In genomic region chr11:112279901-112280267, GRCh38 we compare ENCODE assay signal across 8 cellular contexts. TPM values are rescaled to one million over a fixed set of nuclear protein-coding genes. Genes with fewer than 3 reads are reported as not detected.
A peak's percentile ranks its signal among the peaks of the same experiment; 100 is the strongest.
DNase-seq lines count a peak whose midpoint lies in the region; ATAC-seq and TF ChIP-seq lines count a peak whose summit lies in the region.

No MANE protein-coding gene starts in this region.

- H3K4me3 Mint-ChIP-seq in CD8-positive, alpha-beta memory T cell: peak overlapping the region; percentile 87 to 97 (median 95)
- peak overlapping the region; percentile 89 to 99 (median 98) for H3K4me3 Mint-ChIP-seq in IgD-negative memory B cell
- peak overlapping the region; percentile 71 for H3K4me3 Mint-ChIP-seq in progenitor cell of endocrine pancreas (ENCODE audit: low read depth)

- peak; percentile 63 to 84 (median 75) for DNase-seq in CD8-positive, alpha-beta memory T cell
- DNase-seq in GM20000 (ENCODE audit: low spot score) (peak; percentile 75), SK-N-MC (ENCODE audit: low read depth, low spot score) (no peak), heart left ventricle (peak; percentile 61 to 88 (median 68)), progenitor cell of endocrine pancreas (ENCODE audit: low spot score, unreplicated experiment) (peak; percentile 65)
- peak; percentile 78 for DNase-seq in activated naive CD4-positive, alpha-beta T cell treated with anti-CD3 and anti-CD28 coated beads, Interleukin-2, amount 50 U/mL, for 16 hours

- H3K27me3 Mint-ChIP-seq in CD8-positive, alpha-beta memory T cell: peaks cover 0 to 3% of the 10 kb centered on the region in 2 donors
- H3K27me3 Mint-ChIP-seq in IgD-negative memory B cell (no peaks in the 10 kb centered on the region), progenitor cell of endocrine pancreas (peaks cover 7% of the 10 kb centered on the region)

- intact Hi-C loops in heart left ventricle (cut with DNase I): loop anchor here (1.0 to 10.0 kb wide), 12 partner anchors 53 to 1005 kb away; partner anchors contain the start of genes DIXDC1 (in 1 of the 10) and PTS (in 1 of the 10)

- CTCF ChIA-PET in CD8-positive, alpha-beta memory T cell (lab: Charles Lee): interaction anchor here (0.6 to 12.4 kb wide), 31 partner anchors 9 to 1053 kb away, joined by 3 to 198 read pairs (median 6); partner anchors contain the start of genes PLET1, PTS and TTC12

- TF ChIP-seq POLR2A in heart left ventricle (IDR thresholded peaks at IDR 0.05): no peak

- 1 to 4% (median 2%) methylated on average over 10 to 15 of the region's 15 CpGs for WGBS in heart left ventricle, 4 donors
- under 1% methylated on average over 15 of the region's 15 CpGs for WGBS in urinary bladder

- no peaks in the 10 kb centered on the region for H3K36me3 ChIP-seq in CD8-positive, alpha-beta memory T cell (ENCODE audit: insufficient read depth, low read length)
- H3K36me3 ChIP-seq in SK-N-MC (ENCODE audit: insufficient read depth, low read length): no peaks in the 10 kb centered on the region
- H3K36me3 ChIP-seq in heart left ventricle: no peaks in the 10 kb centered on the region
- H3K36me3 ChIP-seq in urinary bladder (ENCODE audit: insufficient read depth): no peaks in the 10 kb centered on the region

- H3K9me3 ChIP-seq in CD8-positive, alpha-beta memory T cell (ENCODE audit: low read length): no peaks in the 10 kb centered on the region
- H3K9me3 ChIP-seq in SK-N-MC (ENCODE audit: low read depth, low read length): no peaks in the 10 kb centered on the region
- H3K9me3 ChIP-seq in heart left ventricle: no peaks in the 10 kb centered on the region

- peaks cover 12 to 17% (median 17%) of the 10 kb centered on the region in 3 donors for H3K4me1 Mint-ChIP-seq in CD8-positive, alpha-beta memory T cell
- H3K4me1 Mint-ChIP-seq in IgD-negative memory B cell (peaks cover 11 to 14% (median 13%) of the 10 kb centered on the region in 3 donors), progenitor cell of endocrine pancreas (ENCODE audit: low read depth) (peaks cover 3% of the 10 kb centered on the region)

- H3K9me3 Mint-ChIP-seq in CD8-positive, alpha-beta memory T cell: no peaks in the 10 kb centered on the region
- H3K9me3 Mint-ChIP-seq in IgD-negative memory B cell (no peaks in the 10 kb centered on the region), progenitor cell of endocrine pancreas (ENCODE audit: low read depth) (no peaks in the 10 kb centered on the region)

- POLR2A ChIA-PET in CD8-positive, alpha-beta memory T cell (lab: Charles Lee): interaction anchor here (0.7 to 1.2 kb wide), 4 partner anchors 53 to 348 kb away, joined by 3 to 5 read pairs (median 4); partner anchors contain the start of gene PTS

- peaks cover 3% of the 10 kb centered on the region for H3K4me1 ChIP-seq in CD8-positive, alpha-beta memory T cell (ENCODE audit: insufficient read depth, low read length)
- H3K4me1 ChIP-seq in heart left ventricle: peaks cover 0 to 8% (median 0%) of the 10 kb centered on the region in 12 donors
- no peaks in the 10 kb centered on the region for H3K4me1 ChIP-seq in urinary bladder (ENCODE audit: insufficient read depth)

- peak; percentile 16 to 85 (median 75) for ATAC-seq in heart left ventricle

- no peak overlapping the region for H3K9ac ChIP-seq in SK-N-MC (ENCODE audit: insufficient read length)

- peak overlapping the region in 5 of 8 donors; percentile 70 to 92 (median 82) for H3K27ac Mint-ChIP-seq in CD8-positive, alpha-beta memory T cell
- H3K27ac Mint-ChIP-seq in IgD-negative memory B cell (no peak overlapping the region), progenitor cell of endocrine pancreas (no peak overlapping the region)

- H3K36me3 Mint-ChIP-seq in CD8-positive, alpha-beta memory T cell: peaks cover 0 to 4% (median 2%) of the 10 kb centered on the region in 3 donors
- peaks cover 4% of the 10 kb centered on the region for H3K36me3 Mint-ChIP-seq in IgD-negative memory B cell
- H3K36me3 Mint-ChIP-seq in progenitor cell of endocrine pancreas (ENCODE audit: insufficient read depth): no peaks in the 10 kb centered on the region

- TF ChIP-seq CTCF in GM20000 (IDR thresholded peaks at IDR 0.05; ENCODE audit: extremely low read depth, missing control alignments) (peak; percentile 44), heart left ventricle (IDR thresholded peaks at IDR 0.05) (peak; percentile 76 to 91 (median 84)), progenitor cell of endocrine pancreas (IDR thresholded peaks at IDR 0.05; ENCODE audit: unreplicated experiment) (peak; percentile 78)

- H3K27ac ChIP-seq in CD8-positive, alpha-beta memory T cell (ENCODE audit: low read depth, low read length): no peak overlapping the region
- no peak overlapping the region for H3K27ac ChIP-seq in SK-N-MC
- H3K27ac ChIP-seq in heart left ventricle: peak overlapping the region in 6 of 12 donors; percentile 12 to 51 (median 30)
- H3K27ac ChIP-seq in urinary bladder (ENCODE audit: low read depth): no peak overlapping the region

- no peaks in the 10 kb centered on the region for H3K27me3 ChIP-seq in CD8-positive, alpha-beta memory T cell (ENCODE audit: insufficient read depth, low read length, poor library complexity, severe bottlenecking)
- no peaks in the 10 kb centered on the region for H3K27me3 ChIP-seq in heart left ventricle

- H3K4me3 ChIP-seq in CD8-positive, alpha-beta memory T cell (ENCODE audit: low read length): peak overlapping the region; percentile 83
- H3K4me3 ChIP-seq in SK-N-MC: peak overlapping the region; percentile 84
- H3K4me3 ChIP-seq in heart left ventricle: peak overlapping the region; percentile 27 to 71 (median 54)
- peak overlapping the region; percentile 26 for H3K4me3 ChIP-seq in urinary bladder (ENCODE audit: low read depth, low read length)

RNA-seq across cellular contexts. Expression of gene PLET1, which starts 19.2 kb away (rescaled TPM):
- not detected for total RNA-seq in CD8-positive, alpha-beta memory T cell
- polyA plus RNA-seq in CD8-positive, alpha-beta memory T cell: not detected
- polyA plus RNA-seq in IgD-negative memory B cell (not detected), heart left ventricle (not detected), urinary bladder (not detected)
- total RNA-seq in heart left ventricle (not detected), progenitor cell of endocrine pancreas (not detected in 2 replicates), urinary bladder (not detected)

RNA-seq across cellular contexts. Expression of gene PTS, which starts 53.7 kb away (rescaled TPM):
- total RNA-seq in CD8-positive, alpha-beta memory T cell: 10 to 100 TPM; 38.4 to 40.8 TPM
- polyA plus RNA-seq in CD8-positive, alpha-beta memory T cell: 11.6 TPM
- polyA plus RNA-seq in IgD-negative memory B cell (11.4 TPM), heart left ventricle (10 to 100 TPM; 54.4 to 77.7 TPM), urinary bladder (26.5 TPM)
- total RNA-seq in heart left ventricle (10 to 100 TPM; 21.6 to 45.8 (median 29.9) TPM), progenitor cell of endocrine pancreas (46.3 and 49.6 TPM in 2 replicates), urinary bladder (38.7 TPM)

Comparison
In these comparisons a context has a peak if more than half of its experiments do, and no peak if none do; other contexts are left out.
1. H3K4me3 ChIP-seq: peak in every context shown above with its lines; median percentile 84 in SK-N-MC; 83 in CD8-positive, alpha-beta memory T cell; 54 in heart left ventricle; 26 in urinary bladder.
2. H3K27ac Mint-ChIP-seq: peak in CD8-positive, alpha-beta memory T cell (5 of 8); none in IgD-negative memory B cell (0 of 3) and progenitor cell of endocrine pancreas (single experiment).
3. Peak in every context shown above with its lines, with median percentiles within 50 percentile points of each other: H3K4me3 Mint-ChIP-seq and CTCF ChIP-seq.